Comparison of ENCODE assay signal across 18 cellular contexts in genomic region chr4:61461956-61462355, GRCh38.
DNase-seq lines count a peak whose midpoint lies in the region; ATAC-seq, FAIRE-seq and TF ChIP-seq lines count a peak whose summit lies in the region.
"Had no signal": no experiment of that assay in that cellular context is flagged by ENCODE, and none has a peak within 500 bp of the region (broad histone marks: within the 10 kb centered on the region; RNA-seq: fewer than 3 reads in every experiment).

No MANE protein-coding gene starts in this region.

- H3K36me3 Mint-ChIP-seq in GM23338 (ENCODE audit: low read depth) (no peaks in the 10 kb centered on the region), immature natural killer cell (peaks cover 0 to 4% (median 0%) of the 10 kb centered on the region in 3 donors)

- H3K4me1 Mint-ChIP-seq in GM23338: peaks cover 11% of the 10 kb centered on the region; the same call in 2 of the 3 replicates
- no peaks in the 10 kb centered on the region for H3K4me1 Mint-ChIP-seq in immature natural killer cell

- H3K36me3 ChIP-seq in GM23338 (ENCODE audit: insufficient read depth) (no peaks in the 10 kb centered on the region), adrenal gland (replicated peaks in 1 of 2) (no peaks in the 10 kb centered on the region), hepatocyte (replicated peaks; ENCODE audit: insufficient read depth, low read depth) (no peaks in the 10 kb centered on the region), suprapubic skin (no peaks in the 10 kb centered on the region)
- H3K36me3 ChIP-seq: BE2C, MG63 had no signal

- H3K9me3 Mint-ChIP-seq in GM23338: no peaks in the 10 kb centered on the region
- peaks cover 7 to 37% (median 18%) of the 10 kb centered on the region in 6 donors for H3K9me3 Mint-ChIP-seq in immature natural killer cell

- H3K4me3 ChIP-seq in GM23338 (no peak overlapping the region), adrenal gland (no peak overlapping the region), hepatocyte (no peak overlapping the region), suprapubic skin (no peak overlapping the region)
- H3K4me3 ChIP-seq: MG63 had no signal

- no peak for TF ChIP-seq EP300 in suprapubic skin (IDR thresholded peaks at IDR 0.05)

- no peak for FAIRE-seq in frontal cortex (lab: Jason Lieb, UNC)
- FAIRE-seq: GM12892 had no signal

- H3K9me2 ChIP-seq in GM23338 (ENCODE audit: insufficient read depth): no peaks in the 10 kb centered on the region
- H3K9me2 ChIP-seq in hepatocyte (replicated peaks; ENCODE audit: insufficient read depth): no peaks in the 10 kb centered on the region

- ATAC-seq in GM23338 (no peak), HG03139 (IDR thresholded peaks at IDR 0.05; ENCODE audit: unreplicated experiment) (no peak)
- ATAC-seq: Panc1 had no signal

- DNase-seq in GM23338 (ENCODE audit: low spot score) (no peak), adrenal gland (no peak), hepatocyte (ENCODE audit: low spot score) (no peak), suprapubic skin (ENCODE audit: low spot score in 2 of 2) (no peak), frontal cortex (ENCODE audit: low spot score in 2 of 2) (no peak), immature natural killer cell (no peak)
- DNase-seq: BE2C; CD4-positive, alpha-beta T cell; GDM1; GOT3; MG63; NCI-H1092; NCI-H146; NCI-H510A treated with DMSO at 0.1 percent for 48 hours; Right ventricle myocardium superior had no signal

- TF ChIP-seq POLR2A in adrenal gland (IDR thresholded peaks at IDR 0.05): no peak
- TF ChIP-seq POLR2A in suprapubic skin (IDR thresholded peaks at IDR 0.05): no peak

- no peak overlapping the region for H3K27ac ChIP-seq in GM23338 (ENCODE audit: low read depth)
- peak overlapping the region in 4 of 5 donors; percentile 11 to 69 (median 60) for H3K27ac ChIP-seq in adrenal gland
- H3K27ac ChIP-seq in hepatocyte: peak overlapping the region; percentile 22
- peak overlapping the region; percentile 57 for H3K27ac ChIP-seq in suprapubic skin

- peak overlapping the region; percentile 91 for H3K27ac Mint-ChIP-seq in GM23338
- H3K27ac Mint-ChIP-seq in immature natural killer cell: no peak overlapping the region
- H3K27ac Mint-ChIP-seq: CD4-positive, alpha-beta T cell had no signal

- no peaks in the 10 kb centered on the region for H3F3A ChIP-seq in GM23338 (replicated peaks; ENCODE audit: low read depth)

- intact Hi-C loops in adrenal gland (cut with DNase I): no loop called here

- no peaks in the 10 kb centered on the region for H3K27me3 Mint-ChIP-seq in GM23338 (ENCODE audit: insufficient read depth, low read depth, poor library complexity)
- peaks cover 0 to 3% (median 0%) of the 10 kb centered on the region in 3 donors for H3K27me3 Mint-ChIP-seq in immature natural killer cell (ENCODE audit: low read depth in 3 of 3)
- H3K27me3 Mint-ChIP-seq: CD4-positive, alpha-beta T cell had no signal

- H3K79me2 ChIP-seq in GM23338 (replicated peaks; ENCODE audit: insufficient read depth): no peaks in the 10 kb centered on the region
- H3K79me2 ChIP-seq in hepatocyte: no peaks in the 10 kb centered on the region

- no peak overlapping the region for H2AFZ ChIP-seq in GM23338
- no peak overlapping the region for H2AFZ ChIP-seq in hepatocyte

- H3K27me3 ChIP-seq in GM23338 (ENCODE audit: insufficient read depth) (no peaks in the 10 kb centered on the region), adrenal gland (no peaks in the 10 kb centered on the region), hepatocyte (no peaks in the 10 kb centered on the region), suprapubic skin (no peaks in the 10 kb centered on the region)
- H3K27me3 ChIP-seq: BE2C, MG63 had no signal

- H3K4me3 Mint-ChIP-seq in GM23338: no peak overlapping the region
- H3K4me3 Mint-ChIP-seq in immature natural killer cell: no peak overlapping the region
- H3K4me3 Mint-ChIP-seq: CD4-positive, alpha-beta T cell had no signal

- no peak for TF ChIP-seq CTCF in GM23338 (conservative IDR thresholded peaks at IDR 0.05; ENCODE audit: low read depth in 2 of 2)
- no peak for TF ChIP-seq CTCF in adrenal gland (IDR thresholded peaks at IDR 0.05)
- TF ChIP-seq CTCF in hepatocyte (IDR thresholded peaks at IDR 0.05; ENCODE audit: poor library complexity): no peak
- TF ChIP-seq CTCF in suprapubic skin (IDR thresholded peaks at IDR 0.05): no peak

- no peak overlapping the region for H3K4me2 ChIP-seq in GM23338
- H3K4me2 ChIP-seq in hepatocyte: no peak overlapping the region

- no peaks in the 10 kb centered on the region for H4K20me1 ChIP-seq in GM23338 (replicated peaks; ENCODE audit: insufficient read depth)
- no peaks in the 10 kb centered on the region for H4K20me1 ChIP-seq in hepatocyte (ENCODE audit: insufficient read depth, poor library complexity, severe bottlenecking)

- 44 to 73% (median 58%) methylated on average over 1 of the region's 1 CpG for WGBS in adrenal gland, 4 donors
- WGBS in hepatocyte (ENCODE audit: low lambda C conversion rate, missing lambda C conversion rate): 73% methylated on average over 1 of the region's 1 CpG
- 58% methylated on average over 1 of the region's 1 CpG for WGBS in suprapubic skin

- H3K4me1 ChIP-seq in GM23338 (ENCODE audit: insufficient read depth): no peaks in the 10 kb centered on the region
- peaks cover 12 to 14% of the 10 kb centered on the region in 2 donors for H3K4me1 ChIP-seq in adrenal gland (replicated peaks in 1 of 2)
- no peaks in the 10 kb centered on the region for H3K4me1 ChIP-seq in hepatocyte (ENCODE audit: insufficient read depth)
- peaks cover 9% of the 10 kb centered on the region for H3K4me1 ChIP-seq in suprapubic skin
- H3K4me1 ChIP-seq: BE2C had no signal

- H3K9me3 ChIP-seq in adrenal gland (replicated peaks in 1 of 3) (no peaks in the 10 kb centered on the region), hepatocyte (ENCODE audit: low read depth) (no peaks in the 10 kb centered on the region), suprapubic skin (no peaks in the 10 kb centered on the region)
- H3K9me3 ChIP-seq: BE2C, MG63 had no signal

TF ChIP-seq in GM23338, 12 proteins besides CTCF, POLR2A, EP300 and RAD21:
- TF ChIP-seq REST (IDR thresholded peaks at IDR 0.05; ENCODE audit: unreplicated experiment): no peak
- TF ChIP-seq ZNF331 (CRISPR knock-in tag; IDR thresholded peaks at IDR 0.05; ENCODE audit: low read depth): no peak
- no peak for TF ChIP-seq EZH2phosphoT487 (IDR thresholded peaks at IDR 0.05; ENCODE audit: unreplicated experiment)
- TF ChIP-seq EZH2 (IDR thresholded peaks at IDR 0.05; ENCODE audit: low read depth, unreplicated experiment): no peak
- no peak for TF ChIP-seq ZNF114 (CRISPR knock-in tag; IDR thresholded peaks at IDR 0.05)
- no peak for TF ChIP-seq CREB1 (CRISPR knock-in tag; IDR thresholded peaks at IDR 0.05; ENCODE audit: low read depth)
- no peak for TF ChIP-seq POLR2AphosphoS5 (IDR thresholded peaks at IDR 0.05; ENCODE audit: low read depth)
- no peak for TF ChIP-seq NANOG (IDR thresholded peaks at IDR 0.05; ENCODE audit: borderline replicate concordance)
- no peak for TF ChIP-seq JUNB (IDR thresholded peaks at IDR 0.05; ENCODE audit: unreplicated experiment)
